In the genomic region with DNA sequence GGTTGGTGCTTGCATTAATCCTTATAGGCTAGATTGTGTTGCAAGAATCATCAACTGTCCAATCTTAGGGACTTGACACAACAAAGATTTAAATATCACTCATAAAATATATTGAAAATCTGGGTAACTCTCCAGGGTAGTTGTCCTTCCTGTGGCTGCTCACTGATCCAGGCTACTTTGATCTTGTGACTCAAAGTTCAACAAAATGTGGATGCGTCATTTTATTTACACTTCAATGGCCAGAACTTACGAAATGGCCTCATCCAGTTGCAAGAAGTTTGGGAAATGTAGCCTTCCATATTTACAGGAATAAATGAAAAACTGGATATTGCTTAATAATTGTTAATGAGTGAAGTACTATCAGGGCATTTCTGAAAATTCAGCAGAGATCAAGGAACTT, we compare ENCODE assay signal across 1 cellular context.
TF ChIP-seq lines count a peak whose summit lies in the region.

No MANE protein-coding gene starts in this region.

TF ChIP-seq in HepG2, 621 proteins besides CTCF, POLR2A, EP300 and RAD21 (continued from another document and continues in another):
- TF ChIP-seq, protein P1, sequence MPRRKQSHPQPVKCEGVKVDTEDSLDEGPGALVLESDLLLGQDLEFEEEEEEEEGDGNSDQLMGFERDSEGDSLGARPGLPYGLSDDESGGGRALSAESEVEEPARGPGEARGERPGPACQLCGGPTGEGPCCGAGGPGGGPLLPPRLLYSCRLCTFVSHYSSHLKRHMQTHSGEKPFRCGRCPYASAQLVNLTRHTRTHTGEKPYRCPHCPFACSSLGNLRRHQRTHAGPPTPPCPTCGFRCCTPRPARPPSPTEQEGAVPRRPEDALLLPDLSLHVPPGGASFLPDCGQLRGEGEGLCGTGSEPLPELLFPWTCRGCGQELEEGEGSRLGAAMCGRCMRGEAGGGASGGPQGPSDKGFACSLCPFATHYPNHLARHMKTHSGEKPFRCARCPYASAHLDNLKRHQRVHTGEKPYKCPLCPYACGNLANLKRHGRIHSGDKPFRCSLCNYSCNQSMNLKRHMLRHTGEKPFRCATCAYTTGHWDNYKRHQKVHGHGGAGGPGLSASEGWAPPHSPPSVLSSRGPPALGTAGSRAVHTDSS (CRISPR knock-in tag; conservative IDR thresholded peaks at IDR 0.05) = no peak
- no peak for TF ChIP-seq CCDC6 (CRISPR knock-in tag; IDR thresholded peaks at IDR 0.05)
- no peak for TF ChIP-seq ZNF792 (CRISPR knock-in tag; IDR thresholded peaks at IDR 0.05)
- no peak for TF ChIP-seq ZNF296 (CRISPR knock-in tag; conservative IDR thresholded peaks at IDR 0.05)
- peak; percentile 71 for TF ChIP-seq RARA (CRISPR knock-in tag; IDR thresholded peaks at IDR 0.05)
- peak; percentile 97 for TF ChIP-seq FOSL2 (CRISPR knock-in tag; IDR thresholded peaks at IDR 0.05)
- TF ChIP-seq ZKSCAN5 (CRISPR knock-in tag; IDR thresholded peaks at IDR 0.05) = no peak
- TF ChIP-seq ZNF383 (CRISPR knock-in tag; IDR thresholded peaks at IDR 0.05; ENCODE audit: borderline replicate concordance) = no peak
- TF ChIP-seq GZF1 (CRISPR knock-in tag; IDR thresholded peaks at IDR 0.05) = no peak
- no peak for TF ChIP-seq AKAP8 (CRISPR knock-in tag; IDR thresholded peaks at IDR 0.05)
- no peak for TF ChIP-seq YEATS4 (CRISPR knock-in tag; IDR thresholded peaks at IDR 0.05; ENCODE audit: borderline replicate concordance)
- TF ChIP-seq, protein P2, sequence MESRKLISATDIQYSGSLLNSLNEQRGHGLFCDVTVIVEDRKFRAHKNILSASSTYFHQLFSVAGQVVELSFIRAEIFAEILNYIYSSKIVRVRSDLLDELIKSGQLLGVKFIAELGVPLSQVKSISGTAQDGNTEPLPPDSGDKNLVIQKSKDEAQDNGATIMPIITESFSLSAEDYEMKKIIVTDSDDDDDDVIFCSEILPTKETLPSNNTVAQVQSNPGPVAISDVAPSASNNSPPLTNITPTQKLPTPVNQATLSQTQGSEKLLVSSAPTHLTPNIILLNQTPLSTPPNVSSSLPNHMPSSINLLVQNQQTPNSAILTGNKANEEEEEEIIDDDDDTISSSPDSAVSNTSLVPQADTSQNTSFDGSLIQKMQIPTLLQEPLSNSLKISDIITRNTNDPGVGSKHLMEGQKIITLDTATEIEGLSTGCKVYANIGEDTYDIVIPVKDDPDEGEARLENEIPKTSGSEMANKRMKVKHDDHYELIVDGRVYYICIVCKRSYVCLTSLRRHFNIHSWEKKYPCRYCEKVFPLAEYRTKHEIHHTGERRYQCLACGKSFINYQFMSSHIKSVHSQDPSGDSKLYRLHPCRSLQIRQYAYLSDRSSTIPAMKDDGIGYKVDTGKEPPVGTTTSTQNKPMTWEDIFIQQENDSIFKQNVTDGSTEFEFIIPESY (CRISPR knock-in tag; IDR thresholded peaks at IDR 0.05) = no peak
- TF ChIP-seq, protein P3, sequence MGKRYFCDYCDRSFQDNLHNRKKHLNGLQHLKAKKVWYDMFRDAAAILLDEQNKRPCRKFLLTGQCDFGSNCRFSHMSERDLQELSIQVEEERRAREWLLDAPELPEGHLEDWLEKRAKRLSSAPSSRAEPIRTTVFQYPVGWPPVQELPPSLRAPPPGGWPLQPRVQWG (CRISPR knock-in tag; IDR thresholded peaks at IDR 0.05; ENCODE audit: borderline replicate concordance, low read depth) = no peak
- no peak for TF ChIP-seq GATAD1 (CRISPR knock-in tag; IDR thresholded peaks at IDR 0.05)
- TF ChIP-seq ZFP1 (CRISPR knock-in tag; IDR thresholded peaks at IDR 0.05) = no peak
- TF ChIP-seq KLF15 (CRISPR knock-in tag; IDR thresholded peaks at IDR 0.05; ENCODE audit: borderline replicate concordance) = no peak
- TF ChIP-seq ZNF550 (CRISPR knock-in tag; IDR thresholded peaks at IDR 0.05; ENCODE audit: borderline replicate concordance) = no peak
- no peak for TF ChIP-seq BRCA1 (CRISPR knock-in tag; IDR thresholded peaks at IDR 0.05)
- TF ChIP-seq ZNF274 (CRISPR knock-in tag; IDR thresholded peaks at IDR 0.05) = no peak
- TF ChIP-seq, protein P4, sequence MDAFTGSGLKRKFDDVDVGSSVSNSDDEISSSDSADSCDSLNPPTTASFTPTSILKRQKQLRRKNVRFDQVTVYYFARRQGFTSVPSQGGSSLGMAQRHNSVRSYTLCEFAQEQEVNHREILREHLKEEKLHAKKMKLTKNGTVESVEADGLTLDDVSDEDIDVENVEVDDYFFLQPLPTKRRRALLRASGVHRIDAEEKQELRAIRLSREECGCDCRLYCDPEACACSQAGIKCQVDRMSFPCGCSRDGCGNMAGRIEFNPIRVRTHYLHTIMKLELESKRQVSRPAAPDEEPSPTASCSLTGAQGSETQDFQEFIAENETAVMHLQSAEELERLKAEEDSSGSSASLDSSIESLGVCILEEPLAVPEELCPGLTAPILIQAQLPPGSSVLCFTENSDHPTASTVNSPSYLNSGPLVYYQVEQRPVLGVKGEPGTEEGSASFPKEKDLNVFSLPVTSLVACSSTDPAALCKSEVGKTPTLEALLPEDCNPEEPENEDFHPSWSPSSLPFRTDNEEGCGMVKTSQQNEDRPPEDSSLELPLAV (CRISPR knock-in tag; conservative IDR thresholded peaks at IDR 0.05; ENCODE audit: low read depth) = no peak
- TF ChIP-seq ZNF354B (CRISPR knock-in tag; IDR thresholded peaks at IDR 0.05) = no peak
- no peak for TF ChIP-seq MTERF4 (CRISPR knock-in tag; IDR thresholded peaks at IDR 0.05)
- no peak for TF ChIP-seq ZNF768 (CRISPR knock-in tag; IDR thresholded peaks at IDR 0.05)
- TF ChIP-seq ZFP82 (CRISPR knock-in tag; IDR thresholded peaks at IDR 0.05; ENCODE audit: borderline replicate concordance) = no peak
- TF ChIP-seq ZNF10 (CRISPR knock-in tag; IDR thresholded peaks at IDR 0.05; ENCODE audit: borderline replicate concordance, low read depth) = no peak
- TF ChIP-seq, protein P5, sequence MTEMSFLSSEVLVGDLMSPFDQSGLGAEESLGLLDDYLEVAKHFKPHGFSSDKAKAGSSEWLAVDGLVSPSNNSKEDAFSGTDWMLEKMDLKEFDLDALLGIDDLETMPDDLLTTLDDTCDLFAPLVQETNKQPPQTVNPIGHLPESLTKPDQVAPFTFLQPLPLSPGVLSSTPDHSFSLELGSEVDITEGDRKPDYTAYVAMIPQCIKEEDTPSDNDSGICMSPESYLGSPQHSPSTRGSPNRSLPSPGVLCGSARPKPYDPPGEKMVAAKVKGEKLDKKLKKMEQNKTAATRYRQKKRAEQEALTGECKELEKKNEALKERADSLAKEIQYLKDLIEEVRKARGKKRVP (CRISPR knock-in tag; IDR thresholded peaks at IDR 0.05) = peak in 1 of 2 experiments; percentile 94; a peak in 2 of 4 replicates
- peak; percentile 98 for TF ChIP-seq ZNF644 (CRISPR knock-in tag; IDR thresholded peaks at IDR 0.05; ENCODE audit: low read depth)
- no peak for TF ChIP-seq ZNF639 (CRISPR knock-in tag; conservative IDR thresholded peaks at IDR 0.05)
- TF ChIP-seq KDM4B (CRISPR knock-in tag; IDR thresholded peaks at IDR 0.05) = no peak
- TF ChIP-seq KMT2A (CRISPR knock-in tag; IDR thresholded peaks at IDR 0.05) = no peak
- no peak for TF ChIP-seq TFAP4 (IDR thresholded peaks at IDR 0.05; ENCODE audit: borderline replicate concordance, low read depth)
- TF ChIP-seq PAWR (CRISPR knock-in tag; IDR thresholded peaks at IDR 0.05; ENCODE audit: borderline replicate concordance) = no peak
- TF ChIP-seq REST (IDR thresholded peaks at IDR 0.05; ENCODE audit: borderline replicate concordance in 1 of 2, low read depth in 1 of 2, low read length in 2 of 2) = peak in 1 of 2 experiments; percentile 67; a peak in 1 of 4 replicates
- TF ChIP-seq, protein P6, sequence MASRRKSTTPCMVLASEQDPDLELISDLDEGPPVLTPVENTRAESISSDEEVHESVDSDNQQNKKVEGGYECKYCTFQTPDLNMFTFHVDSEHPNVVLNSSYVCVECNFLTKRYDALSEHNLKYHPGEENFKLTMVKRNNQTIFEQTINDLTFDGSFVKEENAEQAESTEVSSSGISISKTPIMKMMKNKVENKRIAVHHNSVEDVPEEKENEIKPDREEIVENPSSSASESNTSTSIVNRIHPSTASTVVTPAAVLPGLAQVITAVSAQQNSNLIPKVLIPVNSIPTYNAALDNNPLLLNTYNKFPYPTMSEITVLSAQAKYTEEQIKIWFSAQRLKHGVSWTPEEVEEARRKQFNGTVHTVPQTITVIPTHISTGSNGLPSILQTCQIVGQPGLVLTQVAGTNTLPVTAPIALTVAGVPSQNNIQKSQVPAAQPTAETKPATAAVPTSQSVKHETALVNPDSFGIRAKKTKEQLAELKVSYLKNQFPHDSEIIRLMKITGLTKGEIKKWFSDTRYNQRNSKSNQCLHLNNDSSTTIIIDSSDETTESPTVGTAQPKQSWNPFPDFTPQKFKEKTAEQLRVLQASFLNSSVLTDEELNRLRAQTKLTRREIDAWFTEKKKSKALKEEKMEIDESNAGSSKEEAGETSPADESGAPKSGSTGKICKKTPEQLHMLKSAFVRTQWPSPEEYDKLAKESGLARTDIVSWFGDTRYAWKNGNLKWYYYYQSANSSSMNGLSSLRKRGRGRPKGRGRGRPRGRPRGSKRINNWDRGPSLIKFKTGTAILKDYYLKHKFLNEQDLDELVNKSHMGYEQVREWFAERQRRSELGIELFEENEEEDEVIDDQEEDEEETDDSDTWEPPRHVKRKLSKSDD (CRISPR knock-in tag; IDR thresholded peaks at IDR 0.05; ENCODE audit: low read depth) = no peak
- no peak for TF ChIP-seq ZNF619 (CRISPR knock-in tag; IDR thresholded peaks at IDR 0.05)
- no peak for TF ChIP-seq SOX13 (IDR thresholded peaks at IDR 0.05)
- peak in 1 of 2 experiments; percentile 55; a peak in 1 of 4 replicates for TF ChIP-seq SOX13 (CRISPR knock-in tag; conservative IDR thresholded peaks at IDR 0.05 in 1 of 2, IDR thresholded peaks at IDR 0.05 in 1 of 2)
- TF ChIP-seq THAP9 (CRISPR knock-in tag; IDR thresholded peaks at IDR 0.05; ENCODE audit: borderline replicate concordance) = no peak
- TF ChIP-seq XBP1 (CRISPR knock-in tag; IDR thresholded peaks at IDR 0.05) = no peak
- no peak for TF ChIP-seq HOXA5 (CRISPR knock-in tag; IDR thresholded peaks at IDR 0.05)
- TF ChIP-seq TRIM24 (CRISPR knock-in tag; IDR thresholded peaks at IDR 0.05) = no peak
